1 cellular context compared by ENCODE assay signal in the genomic region with DNA sequence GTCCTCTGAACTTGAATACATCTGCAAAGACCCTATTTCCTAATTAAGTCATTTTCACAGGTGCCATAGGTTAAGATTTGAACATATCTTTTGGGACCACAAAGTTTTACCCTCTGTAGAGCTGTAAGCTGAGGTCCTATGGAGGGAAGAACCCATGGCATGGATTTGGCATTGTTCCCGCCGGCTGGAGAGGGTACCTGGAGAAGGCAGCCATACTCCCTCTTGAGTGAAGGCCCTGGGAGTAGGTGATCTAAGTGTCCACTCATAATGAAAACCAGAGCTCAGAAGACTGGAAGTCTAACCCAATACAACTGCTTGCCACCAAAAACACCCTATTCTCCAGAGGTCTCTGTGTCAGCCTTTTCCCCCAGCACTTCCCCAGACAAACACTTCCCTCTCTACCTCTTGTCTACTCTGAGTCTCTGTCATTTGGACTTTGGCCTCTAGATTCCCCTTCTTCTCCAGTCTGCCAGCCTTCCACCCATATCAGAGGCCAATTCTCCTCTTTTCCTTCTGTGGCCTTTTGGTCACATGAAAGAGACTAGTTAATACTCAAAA.
TF ChIP-seq lines count a peak whose summit lies in the region.

No MANE protein-coding gene starts in this region.

TF ChIP-seq in HepG2, 621 proteins besides CTCF, POLR2A, EP300 and RAD21 (continued from another document):
- TF ChIP-seq, protein P1, sequence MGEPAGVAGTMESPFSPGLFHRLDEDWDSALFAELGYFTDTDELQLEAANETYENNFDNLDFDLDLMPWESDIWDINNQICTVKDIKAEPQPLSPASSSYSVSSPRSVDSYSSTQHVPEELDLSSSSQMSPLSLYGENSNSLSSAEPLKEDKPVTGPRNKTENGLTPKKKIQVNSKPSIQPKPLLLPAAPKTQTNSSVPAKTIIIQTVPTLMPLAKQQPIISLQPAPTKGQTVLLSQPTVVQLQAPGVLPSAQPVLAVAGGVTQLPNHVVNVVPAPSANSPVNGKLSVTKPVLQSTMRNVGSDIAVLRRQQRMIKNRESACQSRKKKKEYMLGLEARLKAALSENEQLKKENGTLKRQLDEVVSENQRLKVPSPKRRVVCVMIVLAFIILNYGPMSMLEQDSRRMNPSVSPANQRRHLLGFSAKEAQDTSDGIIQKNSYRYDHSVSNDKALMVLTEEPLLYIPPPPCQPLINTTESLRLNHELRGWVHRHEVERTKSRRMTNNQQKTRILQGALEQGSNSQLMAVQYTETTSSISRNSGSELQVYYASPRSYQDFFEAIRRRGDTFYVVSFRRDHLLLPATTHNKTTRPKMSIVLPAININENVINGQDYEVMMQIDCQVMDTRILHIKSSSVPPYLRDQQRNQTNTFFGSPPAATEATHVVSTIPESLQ (CRISPR knock-in tag; conservative IDR thresholded peaks at IDR 0.05) = no peak
- TF ChIP-seq MIER3 (CRISPR knock-in tag; IDR thresholded peaks at IDR 0.05; ENCODE audit: borderline replicate concordance) = no peak
- no peak for TF ChIP-seq ZNF431 (CRISPR knock-in tag; IDR thresholded peaks at IDR 0.05; ENCODE audit: borderline replicate concordance, low read depth)
- no peak for TF ChIP-seq FOXO4 (CRISPR knock-in tag; conservative IDR thresholded peaks at IDR 0.05)
